1 cellular context compared by ENCODE assay signal in genomic region chr19:14564651-14565297, GRCh38.
TF ChIP-seq lines count a peak whose summit lies in the region.

No MANE protein-coding gene starts in this region.

TF ChIP-seq in K562, 482 proteins besides CTCF, POLR2A, EP300 and RAD21:
- peak; percentile 42 for TF ChIP-seq ZNF316 (IDR thresholded peaks at IDR 0.05)
- 0 out of 4 replicates have a peak, but pooled peaks of 1 of the 2 experiments have one; percentile 19 for TF ChIP-seq MLLT1 (IDR thresholded peaks at IDR 0.05)
- peak; percentile 19; the same call in 1 of the 2 replicates for TF ChIP-seq C11orf30 (IDR thresholded peaks at IDR 0.05; ENCODE audit: low read depth)
- TF ChIP-seq CREM (IDR thresholded peaks at IDR 0.05; ENCODE audit: low read depth): 0 out of 2 replicates have a peak, but pooled peaks have one; percentile 10
- TF ChIP-seq, protein P1, sequence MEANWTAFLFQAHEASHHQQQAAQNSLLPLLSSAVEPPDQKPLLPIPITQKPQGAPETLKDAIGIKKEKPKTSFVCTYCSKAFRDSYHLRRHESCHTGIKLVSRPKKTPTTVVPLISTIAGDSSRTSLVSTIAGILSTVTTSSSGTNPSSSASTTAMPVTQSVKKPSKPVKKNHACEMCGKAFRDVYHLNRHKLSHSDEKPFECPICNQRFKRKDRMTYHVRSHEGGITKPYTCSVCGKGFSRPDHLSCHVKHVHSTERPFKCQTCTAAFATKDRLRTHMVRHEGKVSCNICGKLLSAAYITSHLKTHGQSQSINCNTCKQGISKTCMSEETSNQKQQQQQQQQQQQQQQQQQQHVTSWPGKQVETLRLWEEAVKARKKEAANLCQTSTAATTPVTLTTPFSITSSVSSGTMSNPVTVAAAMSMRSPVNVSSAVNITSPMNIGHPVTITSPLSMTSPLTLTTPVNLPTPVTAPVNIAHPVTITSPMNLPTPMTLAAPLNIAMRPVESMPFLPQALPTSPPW (CRISPR knock-in tag; IDR thresholded peaks at IDR 0.05): 0 out of 2 replicates have a peak, but pooled peaks have one; percentile 8
- TF ChIP-seq POLR2G (IDR thresholded peaks at IDR 0.05; ENCODE audit: low read depth, low read length): peak; percentile 61; the same call in 1 of the 2 replicates
- TF ChIP-seq GABPB1 (CRISPR knock-in tag; IDR thresholded peaks at IDR 0.05): peak; percentile 37; the same call in 1 of the 2 replicates
- peak; percentile 54; the same call in 1 of the 2 replicates for TF ChIP-seq HDGF (IDR thresholded peaks at IDR 0.05)
